In genomic region chr2:135743860-135744259, GRCh38 we compare ENCODE assay signal across 9 cellular contexts. TPM values are rescaled to one million over a fixed set of nuclear protein-coding genes. Genes with fewer than 3 reads are reported as not detected.
DNase-seq lines count a peak whose midpoint lies in the region; ATAC-seq and TF ChIP-seq lines count a peak whose summit lies in the region.
"Had no signal": no experiment of that assay in that cellular context is flagged by ENCODE, and none has a peak within 500 bp of the region (broad histone marks: within the 10 kb centered on the region; RNA-seq: fewer than 3 reads in every experiment).

No MANE protein-coding gene starts in this region.

- peak overlapping the region; percentile 96; the same call in 1 of the 2 replicates for H3K4me3 ChIP-seq in AG09309 (ENCODE audit: control insufficient read depth, low read depth, low read length)
- peak overlapping the region; percentile 67 for H3K4me3 ChIP-seq in HFF-Myc (replicated peaks; ENCODE audit: low read depth, low read length)
- H3K4me3 ChIP-seq in lower lobe of right lung, result peak overlapping the region; percentile 88

- DNase-seq in AG09309 (ENCODE audit: low read depth) (no peak), HFF-Myc (ENCODE audit: extremely low read depth, low read depth) (no peak), lower lobe of right lung (no peak), SHP77 treated with DMSO at 0.1 percent for 48 hours (lab: John Stamatoyannopoulos, UW) (no peak), cortex of kidney (lab: John Stamatoyannopoulos, UW) (no peak)
- no peak for DNase-seq in activated naive CD8-positive, alpha-beta T cell treated with anti-CD3 and anti-CD28 coated beads, Interleukin-2, amount 50 U/mL, for 24 hours
- DNase-seq in stimulated activated CD4-positive, alpha-beta T cell treated with anti-CD3 and anti-CD28 coated beads, Interleukin-4, amount 100 ng/mL, for 24 hours, result no peak

- H3K9me3 ChIP-seq in lower lobe of right lung, result no peaks in the 10 kb centered on the region

- peaks cover 29% of the 10 kb centered on the region for H3K36me3 ChIP-seq in lower lobe of right lung

- ATAC-seq in activated naive CD8-positive, alpha-beta T cell treated with anti-CD3 and anti-CD28 coated beads, Interleukin-2, amount 50 U/mL, for 24 hours, result no peak
- ATAC-seq in lower lobe of right lung, result no peak
- ATAC-seq in GM18907 (IDR thresholded peaks at IDR 0.05; ENCODE audit: unreplicated experiment), result no peak
- ATAC-seq: Right ventricle myocardium inferior had no signal

- TF ChIP-seq CTCF in AG09309 (IDR thresholded peaks at IDR 0.05; ENCODE audit: control insufficient read depth, insufficient read depth, low read depth, low read length, missing control alignments) (no peak), HFF-Myc (IDR thresholded peaks at IDR 0.05; ENCODE audit: low read depth, low read length, missing control alignments) (no peak), lower lobe of right lung (IDR thresholded peaks at IDR 0.05) (no peak)

- H3K9me3 Mint-ChIP-seq in activated naive CD8-positive, alpha-beta T cell treated with anti-CD3 and anti-CD28 coated beads, Interleukin-2, amount 50 U/mL, for 24 hours, result peaks cover 4% of the 10 kb centered on the region

- peaks cover 33% of the 10 kb centered on the region for H3K4me1 ChIP-seq in lower lobe of right lung

- H3K36me3 Mint-ChIP-seq in activated naive CD8-positive, alpha-beta T cell treated with anti-CD3 and anti-CD28 coated beads, Interleukin-2, amount 50 U/mL, for 24 hours (ENCODE audit: low read depth), result peaks cover 29% of the 10 kb centered on the region

- no peaks in the 10 kb centered on the region for H3K27me3 Mint-ChIP-seq in activated naive CD8-positive, alpha-beta T cell treated with anti-CD3 and anti-CD28 coated beads, Interleukin-2, amount 50 U/mL, for 24 hours

- H3K27ac Mint-ChIP-seq in activated naive CD8-positive, alpha-beta T cell treated with anti-CD3 and anti-CD28 coated beads, Interleukin-2, amount 50 U/mL, for 24 hours, result peak overlapping the region; percentile 38

- no peak overlapping the region for H3K27ac ChIP-seq in lower lobe of right lung

- H3K4me1 Mint-ChIP-seq in activated naive CD8-positive, alpha-beta T cell treated with anti-CD3 and anti-CD28 coated beads, Interleukin-2, amount 50 U/mL, for 24 hours, result peaks cover 39% of the 10 kb centered on the region

- intact Hi-C loops in lower lobe of right lung (cut with DNase I), result no loop called here

- no peaks in the 10 kb centered on the region for H3K27me3 ChIP-seq in lower lobe of right lung (ENCODE audit: low read depth)

- H3K4me3 Mint-ChIP-seq in activated naive CD8-positive, alpha-beta T cell treated with anti-CD3 and anti-CD28 coated beads, Interleukin-2, amount 50 U/mL, for 24 hours, result peak overlapping the region; percentile 99

RNA-seq across cellular contexts. Expression of gene UBXN4, which starts 2.2 kb away (rescaled TPM):
- total RNA-seq in lower lobe of right lung, result 88.1 TPM
